10 cellular contexts compared by ENCODE assay signal in genomic region chr7:151735186-151735853, GRCh38.
A peak's percentile ranks its signal among the peaks of the same experiment; 100 is the strongest.
DNase-seq lines count a peak whose midpoint lies in the region; ATAC-seq and TF ChIP-seq lines count a peak whose summit lies in the region.
"Had no signal": no experiment of that assay in that cellular context is flagged by ENCODE, and none has a peak within 500 bp of the region (broad histone marks: within the 10 kb centered on the region; RNA-seq: fewer than 3 reads in every experiment).

No MANE protein-coding gene starts in this region.

- peaks cover 15% of the 10 kb centered on the region for H3K36me3 Mint-ChIP-seq in WTC11

- TF ChIP-seq POLR2A in lower leg skin (IDR thresholded peaks at IDR 0.05) = no peak

- H3K9ac ChIP-seq in mesenchymal stem cell (ENCODE audit: low read length) (peak overlapping the region; percentile 73), stomach smooth muscle (ENCODE audit: low read length in 2 of 2) (peak overlapping the region; percentile 71 to 72)

- H3K4me3 Mint-ChIP-seq in WTC11 = no peak overlapping the region
- H3K4me3 Mint-ChIP-seq: activated B cell treated with CpG ODN at 0.5 μM for 24 hours had no signal

- H3K4ac ChIP-seq in mesenchymal stem cell (ENCODE audit: low read depth in 1 of 2, low read length in 2 of 2) = peak overlapping the region; percentile 79 to 92

- H2BK15ac ChIP-seq in mesenchymal stem cell (ENCODE audit: low read depth, poor library complexity, severe bottlenecking) = peak overlapping the region; percentile 90

- H3K27me3 Mint-ChIP-seq in WTC11 (ENCODE audit: low read depth) = no peaks in the 10 kb centered on the region; the same call in 1 of the 2 replicates
- H3K27me3 Mint-ChIP-seq: activated B cell treated with CpG ODN at 0.5 μM for 24 hours had no signal

- H3K27ac Mint-ChIP-seq in WTC11 = peak overlapping the region; percentile 22; the same call in 1 of the 2 replicates
- H3K27ac Mint-ChIP-seq: activated B cell treated with CpG ODN at 0.5 μM for 24 hours had no signal

- intact Hi-C loops in lower leg skin (cut with DNase I; ENCODE audit: low total_unique reads) = no loop called here

- H3K9me3 Mint-ChIP-seq in WTC11 = peaks cover 16% of the 10 kb centered on the region
- H3K9me3 Mint-ChIP-seq: activated B cell treated with CpG ODN at 0.5 μM for 24 hours had no signal

- peaks cover 29% of the 10 kb centered on the region for H3K4me1 ChIP-seq in mesenchymal stem cell (ENCODE audit: control insufficient read depth, insufficient read depth, low read depth, low read length)
- H3K4me1 ChIP-seq in stomach smooth muscle (ENCODE audit: control insufficient read depth, insufficient read depth, low read length) = peaks cover 22% of the 10 kb centered on the region

- H3K23ac ChIP-seq in mesenchymal stem cell (ENCODE audit: low read length in 2 of 2) = no peak overlapping the region

- H3K36me3 ChIP-seq in mesenchymal stem cell (ENCODE audit: control insufficient read depth in 1 of 2, insufficient read depth in 2 of 2, low read depth in 1 of 2, low read length in 2 of 2) = peaks cover 0 to 2% of the 10 kb centered on the region in 2 experiments
- peaks cover 0 to 4% of the 10 kb centered on the region in 2 donors for H3K36me3 ChIP-seq in stomach smooth muscle (ENCODE audit: control insufficient read depth in 2 of 2, insufficient read depth in 2 of 2, low read length in 2 of 2)

- peak overlapping the region; percentile 83 to 98 for H3K18ac ChIP-seq in mesenchymal stem cell (ENCODE audit: low read depth in 1 of 2, low read length in 2 of 2)

- POLR2A ChIA-PET in WTC11 (lab: Charles Lee) = no interaction called here

- no peak for TF ChIP-seq CTCF in WTC11 (IDR thresholded peaks at IDR 0.05)
- no peak for TF ChIP-seq CTCF in lower leg skin (IDR thresholded peaks at IDR 0.05)
- no peak for TF ChIP-seq CTCF in foreskin fibroblast (IDR thresholded peaks at IDR 0.05; ENCODE audit: low read depth, low read length)

- CTCF ChIA-PET in WTC11 (lab: Charles Lee) = interaction anchor here (0.5 to 2.8 kb wide), 16 partner anchors 9 to 757 kb away, joined by 3 to 23 read pairs (median 4); no protein-coding TSS in a partner anchor

- H2AFZ ChIP-seq in mesenchymal stem cell (ENCODE audit: low read depth, low read length) = no peak overlapping the region

- no peaks in the 10 kb centered on the region for H3K9me3 ChIP-seq in mesenchymal stem cell (ENCODE audit: control insufficient read depth, low read length)
- H3K9me3 ChIP-seq in stomach smooth muscle (ENCODE audit: control insufficient read depth in 2 of 2, low read length in 2 of 2) = no peaks in the 10 kb centered on the region

- peak overlapping the region; percentile 28 to 83 for H3K14ac ChIP-seq in mesenchymal stem cell (ENCODE audit: low read length in 2 of 2)

- peak overlapping the region; percentile 80 for H2BK120ac ChIP-seq in mesenchymal stem cell (ENCODE audit: low read depth, low read length)

- H3K4me2 ChIP-seq in mesenchymal stem cell (ENCODE audit: low read length, poor library complexity, severe bottlenecking) = peak overlapping the region; percentile 71

- H3K27ac ChIP-seq in mesenchymal stem cell (ENCODE audit: low read length, poor library complexity, severe bottlenecking) = peak overlapping the region; percentile 61
- peak overlapping the region; percentile 60 for H3K27ac ChIP-seq in stomach smooth muscle (ENCODE audit: low read length)

- peak overlapping the region; percentile 95 to 99 for H2BK12ac ChIP-seq in mesenchymal stem cell (ENCODE audit: low read length in 2 of 2)

- peak; percentile 7 for DNase-seq in NCI-H345 treated with DMSO at 0.1 percent for 48 hours (lab: John Stamatoyannopoulos, UW; ENCODE audit: unreplicated experiment)
- DNase-seq in NCI-H345 (lab: John Stamatoyannopoulos, UW) = no peak
- no peak for DNase-seq in WTC11 (ENCODE audit: low spot score)
- peak; percentile 49 for DNase-seq in mesenchymal stem cell
- DNase-seq in NCI-H1694 treated with DMSO at 0.1 percent for 48 hours (lab: John Stamatoyannopoulos, UW) = no peak
- DNase-seq in lower leg skin (ENCODE audit: low spot score in 2 of 2) = no peak
- DNase-seq in foreskin fibroblast = no peak
- DNase-seq: activated B cell treated with CpG ODN at 0.5 μM for 24 hours; stimulated activated CD4-positive, alpha-beta T cell treated with anti-CD3 and anti-CD28 coated beads, Interleukin-1b, Interleukin-23, amount 100 ng/mL, for 48 hours had no signal

- peak overlapping the region; percentile 81 for H4K91ac ChIP-seq in mesenchymal stem cell (ENCODE audit: low read length)

- H3K4me1 Mint-ChIP-seq in WTC11 = peaks cover 21% of the 10 kb centered on the region

- no peak overlapping the region for H2BK5ac ChIP-seq in mesenchymal stem cell (ENCODE audit: low read depth, low read length, poor library complexity, severe bottlenecking)

- H4K8ac ChIP-seq in mesenchymal stem cell (ENCODE audit: low read length) = peak overlapping the region; percentile 63

- H3K27me3 ChIP-seq in mesenchymal stem cell (ENCODE audit: control insufficient read depth in 1 of 2, insufficient read depth in 1 of 2, low read length in 2 of 2) = no peaks in the 10 kb centered on the region
- H3K27me3 ChIP-seq in stomach smooth muscle (ENCODE audit: control insufficient read depth in 1 of 2, insufficient read depth in 2 of 2, low read length in 2 of 2) = no peaks in the 10 kb centered on the region

- H2AK5ac ChIP-seq in mesenchymal stem cell (ENCODE audit: low read length, severe bottlenecking) = peak overlapping the region; percentile 83

- peak overlapping the region in 1 of 2 experiments; percentile 72 for H3K4me3 ChIP-seq in mesenchymal stem cell (ENCODE audit: insufficient read depth in 1 of 2, low read depth in 1 of 2, low read length in 2 of 2)
- H3K4me3 ChIP-seq in stomach smooth muscle (ENCODE audit: low read length in 2 of 2) = peak overlapping the region; percentile 64 to 81
- no peak overlapping the region for H3K4me3 ChIP-seq in lower leg skin (ENCODE audit: low read depth, poor library complexity, severe bottlenecking)
- peak overlapping the region in 1 of 2 donors; percentile 15 for H3K4me3 ChIP-seq in foreskin fibroblast (ENCODE audit: low read depth in 1 of 2, low read length in 2 of 2)

- WGBS in mesenchymal stem cell = 49% methylated on average over 9 of the region's 9 CpGs
- 78 to 84% methylated on average over 9 of the region's 9 CpGs for WGBS in lower leg skin, 2 donors

- H3K79me1 ChIP-seq in mesenchymal stem cell (replicated peaks; ENCODE audit: low read length, poor library complexity, severe bottlenecking) = no peaks in the 10 kb centered on the region

- peak; percentile 17 for ATAC-seq in WTC11

TF ChIP-seq in WTC11, 78 proteins besides CTCF, POLR2A, EP300 and RAD21 (continues in another document):
- no peak for TF ChIP-seq GRHL2 (CRISPR knock-in tag; IDR thresholded peaks at IDR 0.05; ENCODE audit: insufficient replicate concordance, severe bottlenecking)
- no peak for TF ChIP-seq E2F1 (CRISPR knock-in tag; IDR thresholded peaks at IDR 0.05)
- no peak for TF ChIP-seq E2F4 (CRISPR knock-in tag; IDR thresholded peaks at IDR 0.05; ENCODE audit: borderline replicate concordance, low read depth)
- TF ChIP-seq, protein P1, sequence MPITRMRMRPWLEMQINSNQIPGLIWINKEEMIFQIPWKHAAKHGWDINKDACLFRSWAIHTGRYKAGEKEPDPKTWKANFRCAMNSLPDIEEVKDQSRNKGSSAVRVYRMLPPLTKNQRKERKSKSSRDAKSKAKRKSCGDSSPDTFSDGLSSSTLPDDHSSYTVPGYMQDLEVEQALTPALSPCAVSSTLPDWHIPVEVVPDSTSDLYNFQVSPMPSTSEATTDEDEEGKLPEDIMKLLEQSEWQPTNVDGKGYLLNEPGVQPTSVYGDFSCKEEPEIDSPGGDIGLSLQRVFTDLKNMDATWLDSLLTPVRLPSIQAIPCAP (CRISPR knock-in tag; IDR thresholded peaks at IDR 0.05) = no peak
- TF ChIP-seq MXD4 (CRISPR knock-in tag; IDR thresholded peaks at IDR 0.05; ENCODE audit: borderline replicate concordance) = no peak
- TF ChIP-seq IRF2 (CRISPR knock-in tag; IDR thresholded peaks at IDR 0.05; ENCODE audit: borderline replicate concordance, low read depth) = no peak
- no peak for TF ChIP-seq ATF1 (CRISPR knock-in tag; IDR thresholded peaks at IDR 0.05)
- TF ChIP-seq ZNF512 (CRISPR knock-in tag; IDR thresholded peaks at IDR 0.05; ENCODE audit: borderline replicate concordance) = no peak
- TF ChIP-seq JUN (CRISPR knock-in tag; IDR thresholded peaks at IDR 0.05) = no peak

Comparison
In these comparisons a context has a peak if more than half of its experiments do, and no peak if none do; other contexts are left out.
1. DNase-seq: peak in NCI-H345 treated with DMSO at 0.1 percent for 48 hours (single experiment) and mesenchymal stem cell (single experiment); none in NCI-H345 (single experiment), WTC11 (single experiment), NCI-H1694 treated with DMSO at 0.1 percent for 48 hours (single experiment), lower leg skin (0 of 2) and foreskin fibroblast (0 of 2).